1 cellular context compared by ENCODE assay signal in the genomic region with DNA sequence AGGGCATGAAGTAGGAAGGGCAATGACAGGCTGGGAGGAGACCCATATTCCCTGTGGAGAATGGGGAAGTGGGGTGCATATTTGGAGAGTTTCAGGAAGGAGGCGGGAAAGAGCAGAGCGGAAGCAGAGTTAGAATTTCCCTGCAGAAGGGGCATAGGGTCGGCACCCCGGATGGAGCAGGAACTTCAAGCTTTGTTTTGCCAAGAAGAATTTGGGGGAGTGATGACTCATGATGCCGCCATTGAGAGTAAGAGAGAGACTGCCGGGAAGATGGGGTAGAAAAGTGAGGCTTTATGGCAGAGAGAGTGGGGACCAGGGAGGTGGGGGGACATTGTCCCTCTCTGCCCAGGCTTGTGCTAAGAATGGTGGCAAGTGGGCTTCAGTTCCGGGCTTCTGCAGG.
A peak's percentile ranks its signal among the peaks of the same experiment; 100 is the strongest.
TF ChIP-seq lines count a peak whose summit lies in the region.

No MANE protein-coding gene starts in this region.

TF ChIP-seq in K562, 482 proteins besides CTCF, POLR2A, EP300 and RAD21:
- TF ChIP-seq FOSL1 (tag; conservative IDR thresholded peaks at IDR 0.05) (peak; percentile 46), EZH2 (IDR thresholded peaks at IDR 0.05; ENCODE audit: borderline replicate concordance, low read depth, low read length) (no peak), SPI1 (IDR thresholded peaks at IDR 0.05; ENCODE audit: borderline replicate concordance, low read depth, low read length) (peak; percentile 56; the same call in 1 of the 2 replicates), ARID1B (IDR thresholded peaks at IDR 0.05) (0 out of 2 replicates have a peak, but pooled peaks have one; percentile 27), YY1 (IDR thresholded peaks at IDR 0.05; ENCODE audit: borderline replicate concordance in 1 of 3, control insufficient read depth in 1 of 3, extremely low read depth in 1 of 3, insufficient read depth in 3 of 3, insufficient read length in 1 of 3, insufficient replicate concordance in 2 of 3, low read depth in 1 of 3, low read length in 2 of 3) (peak in 1 of 3 experiments; percentile 66), C11orf30 (IDR thresholded peaks at IDR 0.05; ENCODE audit: low read depth) (peak; percentile 16; the same call in 1 of the 2 replicates), JUND (IDR thresholded peaks at IDR 0.05; ENCODE audit: borderline replicate concordance, low read depth, low read length) (peak; percentile 58), JUND (tag; IDR thresholded peaks at IDR 0.05; ENCODE audit: borderline replicate concordance, low read depth, low read length) (0 out of 3 replicates have a peak, but pooled peaks have one; percentile 27), ZNF644 (tag; IDR thresholded peaks at IDR 0.05; ENCODE audit: low read depth) (no peak), ATF3 (IDR thresholded peaks at IDR 0.05) (peak; percentile 81), ATF3 (CRISPR knock-in tag; conservative IDR thresholded peaks at IDR 0.05) (no peak)
